13 cellular contexts compared by ENCODE assay signal in the genomic region with DNA sequence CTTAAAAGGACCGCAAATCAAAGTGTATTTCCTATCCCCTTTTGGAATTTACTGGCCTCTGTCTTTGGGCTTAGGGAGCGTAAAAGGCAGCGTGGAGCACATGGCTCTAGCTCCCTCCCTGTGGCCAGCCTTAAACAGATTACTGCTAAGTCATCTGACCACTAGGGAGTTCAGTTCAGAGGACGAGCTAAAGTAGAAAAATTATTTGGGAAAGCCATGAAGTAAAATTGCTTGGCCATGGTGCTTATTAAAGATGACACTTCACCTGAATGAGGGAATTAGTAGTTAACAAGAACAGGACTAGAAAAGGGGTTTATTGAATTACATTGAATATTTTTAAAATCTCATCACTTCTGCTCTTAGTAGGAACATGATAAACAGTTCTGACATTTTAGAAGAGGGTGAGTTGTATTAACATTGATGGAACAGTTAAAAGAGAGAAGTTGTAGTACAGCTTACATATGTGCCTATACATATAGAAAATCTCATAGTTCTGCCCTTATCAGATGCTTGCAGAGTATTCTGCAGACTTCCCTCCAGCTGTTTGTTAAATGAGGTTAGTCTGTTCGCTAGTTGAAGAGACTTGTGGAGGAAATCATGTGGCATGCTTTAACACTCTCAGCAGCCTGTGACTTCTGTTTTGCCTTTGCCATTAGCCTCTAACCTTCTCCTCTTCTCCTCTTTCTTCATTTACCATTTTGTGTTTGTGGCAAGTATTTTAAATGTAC. TPM values are rescaled to one million over a fixed set of nuclear protein-coding genes. Genes with fewer than 3 reads are reported as not detected.
DNase-seq lines count a peak whose midpoint lies in the region; ATAC-seq and TF ChIP-seq lines count a peak whose summit lies in the region.
"Had no signal": no experiment of that assay in that cellular context is flagged by ENCODE, and none has a peak within 500 bp of the region (broad histone marks: within the 10 kb centered on the region; RNA-seq: fewer than 3 reads in every experiment).

No MANE protein-coding gene starts in this region.

- TF ChIP-seq EP300 in upper lobe of left lung (IDR thresholded peaks at IDR 0.05), result no peak

- no peaks in the 10 kb centered on the region for H4K20me1 ChIP-seq in hepatocyte (ENCODE audit: insufficient read depth, poor library complexity, severe bottlenecking)

- H3K27me3 ChIP-seq in adipocyte (replicated peaks; ENCODE audit: control insufficient read depth, insufficient read depth, low read length) (no peaks in the 10 kb centered on the region), hepatocyte (no peaks in the 10 kb centered on the region), upper lobe of left lung (no peaks in the 10 kb centered on the region), dorsolateral prefrontal cortex (no peaks in the 10 kb centered on the region)

- H3K4me1 ChIP-seq in adipocyte (ENCODE audit: control insufficient read depth, insufficient read depth, low read length) (peaks cover 19% of the 10 kb centered on the region), hepatocyte (ENCODE audit: insufficient read depth) (peaks cover 22% of the 10 kb centered on the region), upper lobe of left lung (peaks cover 4 to 10% (median 9%) of the 10 kb centered on the region in 4 donors)

- ATAC-seq in stimulated activated naive CD8-positive, alpha-beta T cell treated with anti-CD3 and anti-CD28 coated beads, Interleukin-15, amount 100 ng/mL, for 72 hours, result no peak
- ATAC-seq in upper lobe of left lung (ENCODE audit: low FRiP score in 2 of 2), result no peak
- ATAC-seq: mucosa of descending colon had no signal

- H3K79me2 ChIP-seq in hepatocyte, result no peaks in the 10 kb centered on the region

- H3K9me3 Mint-ChIP-seq in stimulated activated naive CD8-positive, alpha-beta T cell treated with anti-CD3 and anti-CD28 coated beads, Interleukin-15, Interleukin-2, amounts not matched to agents 100 ng/mL and 50 ng/mL, for 24 hours, result no peaks in the 10 kb centered on the region
- no peaks in the 10 kb centered on the region for H3K9me3 Mint-ChIP-seq in stimulated activated naive CD8-positive, alpha-beta T cell treated with anti-CD3 and anti-CD28 coated beads, Interleukin-15, amount 100 ng/mL, for 72 hours

- 49% methylated on average over 5 of the region's 5 CpGs for WGBS in hepatocyte (ENCODE audit: low lambda C conversion rate, missing lambda C conversion rate)
- 69 to 76% methylated on average over 5 of the region's 5 CpGs for WGBS in upper lobe of left lung, 2 donors

- no peak overlapping the region for H3K27ac ChIP-seq in hepatocyte
- H3K27ac ChIP-seq in upper lobe of left lung, result no peak overlapping the region
- no peak overlapping the region for H3K27ac ChIP-seq in dorsolateral prefrontal cortex

- peaks cover 27% of the 10 kb centered on the region for H3K36me3 Mint-ChIP-seq in stimulated activated naive CD8-positive, alpha-beta T cell treated with anti-CD3 and anti-CD28 coated beads, Interleukin-15, Interleukin-2, amounts not matched to agents 100 ng/mL and 50 ng/mL, for 24 hours (ENCODE audit: low read depth)

- DNase-seq in stimulated activated naive CD8-positive, alpha-beta T cell treated with anti-CD3 and anti-CD28 coated beads, Interleukin-15, amount 100 ng/mL, for 72 hours, result no peak
- DNase-seq in adipocyte (ENCODE audit: low read depth), result no peak
- peak; percentile 27 for DNase-seq in hepatocyte (ENCODE audit: low spot score)
- DNase-seq in upper lobe of left lung, result no peak
- DNase-seq in globus pallidus (ENCODE audit: low spot score), result no peak
- no peak for DNase-seq in dorsolateral prefrontal cortex
- DNase-seq in hippocampal formation (lab: John Stamatoyannopoulos, UW), result no peak
- DNase-seq: AML-193; foreskin fibroblast; mucosa of descending colon; NCI-H2081 treated with DMSO at 0.1 percent for 48 hours; stimulated activated naive CD8-positive, alpha-beta T cell treated with anti-CD3 and anti-CD28 coated beads, Interleukin-15, Interleukin-2, amounts not matched to agents 100 U/mL and 50 U/mL, for 24 hours had no signal

- no peak overlapping the region for H2AFZ ChIP-seq in hepatocyte

- no peak for TF ChIP-seq POLR2A in upper lobe of left lung (IDR thresholded peaks at IDR 0.05)

- no peak overlapping the region for H3K4me2 ChIP-seq in hepatocyte

- intact Hi-C loops in dorsolateral prefrontal cortex (cut with DNase I), result loop anchor here (10.0 kb wide), 1 partner anchor 174 kb away; a partner anchor contains a TSS

- peak overlapping the region; percentile 32 for H3K27ac Mint-ChIP-seq in stimulated activated naive CD8-positive, alpha-beta T cell treated with anti-CD3 and anti-CD28 coated beads, Interleukin-15, Interleukin-2, amounts not matched to agents 100 ng/mL and 50 ng/mL, for 24 hours
- H3K27ac Mint-ChIP-seq in stimulated activated naive CD8-positive, alpha-beta T cell treated with anti-CD3 and anti-CD28 coated beads, Interleukin-15, amount 100 ng/mL, for 72 hours, result peak overlapping the region in 1 of 2 donors; percentile 21

- TF ChIP-seq CTCF in hepatocyte (IDR thresholded peaks at IDR 0.05; ENCODE audit: poor library complexity), result no peak
- TF ChIP-seq CTCF in upper lobe of left lung (IDR thresholded peaks at IDR 0.05), result no peak
- peak in 1 of 56 donors; percentile 16 for TF ChIP-seq CTCF in dorsolateral prefrontal cortex (IDR thresholded peaks at IDR 0.05 in 54 of 56, conservative IDR thresholded peaks at IDR 0.05 in 2 of 56; ENCODE audit: low read depth in 1 of 56, partially characterized antibody in 56 of 56)

- H3K36me3 ChIP-seq in adipocyte (ENCODE audit: control insufficient read depth, insufficient read depth, low read length, severe bottlenecking) (peaks cover 55% of the 10 kb centered on the region), hepatocyte (replicated peaks; ENCODE audit: insufficient read depth, low read depth) (no peaks in the 10 kb centered on the region), upper lobe of left lung (peaks cover 8 to 64% (median 16%) of the 10 kb centered on the region in 4 donors)

- peaks cover 43% of the 10 kb centered on the region for H3K4me1 Mint-ChIP-seq in stimulated activated naive CD8-positive, alpha-beta T cell treated with anti-CD3 and anti-CD28 coated beads, Interleukin-15, Interleukin-2, amounts not matched to agents 100 ng/mL and 50 ng/mL, for 24 hours (ENCODE audit: low read depth)
- peaks cover 37% of the 10 kb centered on the region for H3K4me1 Mint-ChIP-seq in stimulated activated naive CD8-positive, alpha-beta T cell treated with anti-CD3 and anti-CD28 coated beads, Interleukin-15, amount 100 ng/mL, for 72 hours

- no peaks in the 10 kb centered on the region for H3K9me2 ChIP-seq in hepatocyte (replicated peaks; ENCODE audit: insufficient read depth)

- H3K4me3 Mint-ChIP-seq in stimulated activated naive CD8-positive, alpha-beta T cell treated with anti-CD3 and anti-CD28 coated beads, Interleukin-15, Interleukin-2, amounts not matched to agents 100 ng/mL and 50 ng/mL, for 24 hours, result no peak overlapping the region
- no peak overlapping the region for H3K4me3 Mint-ChIP-seq in stimulated activated naive CD8-positive, alpha-beta T cell treated with anti-CD3 and anti-CD28 coated beads, Interleukin-15, amount 100 ng/mL, for 72 hours

- H3K9me3 ChIP-seq in adipocyte (ENCODE audit: control insufficient read depth, low read length), result no peaks in the 10 kb centered on the region
- no peaks in the 10 kb centered on the region for H3K9me3 ChIP-seq in hepatocyte (ENCODE audit: low read depth)
- no peaks in the 10 kb centered on the region for H3K9me3 ChIP-seq in upper lobe of left lung
- H3K9me3 ChIP-seq: mucosa of descending colon had no signal

- peak overlapping the region; percentile 5 for H3K9ac ChIP-seq in adipocyte (ENCODE audit: low read length)

- H3K4me3 ChIP-seq in adipocyte (ENCODE audit: low read length) (no peak overlapping the region), hepatocyte (no peak overlapping the region), upper lobe of left lung (no peak overlapping the region), dorsolateral prefrontal cortex (no peak overlapping the region)
- H3K4me3 ChIP-seq: mucosa of descending colon had no signal

- H3K27me3 Mint-ChIP-seq in stimulated activated naive CD8-positive, alpha-beta T cell treated with anti-CD3 and anti-CD28 coated beads, Interleukin-15, Interleukin-2, amounts not matched to agents 100 ng/mL and 50 ng/mL, for 24 hours, result no peaks in the 10 kb centered on the region
- no peaks in the 10 kb centered on the region for H3K27me3 Mint-ChIP-seq in stimulated activated naive CD8-positive, alpha-beta T cell treated with anti-CD3 and anti-CD28 coated beads, Interleukin-15, amount 100 ng/mL, for 72 hours

RNA-seq across cellular contexts. Expression of a gene that starts 31.2 kb away (rescaled TPM):
- 41.2 and 43.6 TPM in 2 replicates for total RNA-seq in hepatocyte
- polyA plus RNA-seq in hepatocyte, result 47.6 and 50.2 TPM in 2 replicates
- total RNA-seq in upper lobe of left lung, result 10 to 100 TPM; 56.7 to 90.1 (median 80.1) TPM
- 10 to 100 TPM in 119 of 120 experiments, 1 to 10 TPM in 1; 9.1 to 40.0 (median 25.9) TPM for total RNA-seq in dorsolateral prefrontal cortex
